Comparison of ENCODE assay signal across 8 cellular contexts in genomic region chr1:227729881-227730629, GRCh38. TPM values are rescaled to one million over a fixed set of nuclear protein-coding genes. Genes with fewer than 3 reads are reported as not detected.
A peak's percentile ranks its signal among the peaks of the same experiment; 100 is the strongest.
DNase-seq lines count a peak whose midpoint lies in the region; ATAC-seq, FAIRE-seq and TF ChIP-seq lines count a peak whose summit lies in the region.

No MANE protein-coding gene starts in this region.

- intact Hi-C loops in upper lobe of right lung (cut with DNase I) = no loop called here

- DNase-seq in AG20443 (ENCODE audit: low spot score) (peak; percentile 88), GM12891 (ENCODE audit: insufficient read length, low spot score) (peak; percentile 56), M059J (ENCODE audit: low read depth) (peak; percentile 58), endothelial cell (ENCODE audit: low spot score) (peak; percentile 68), midbrain (lab: John Stamatoyannopoulos, UW) (peak; percentile 32), upper lobe of right lung (no peak), NCI-H1105 (lab: John Stamatoyannopoulos, UW) (no peak)

- H3K27me3 Mint-ChIP-seq in endothelial cell (ENCODE audit: unreplicated experiment) = peaks cover 2% of the 10 kb centered on the region

- H3K27ac ChIP-seq in upper lobe of right lung = no peak overlapping the region

- TF ChIP-seq CTCF in WI38 (IDR thresholded peaks at IDR 0.05; ENCODE audit: low read depth, low read length) = peak; percentile 91
- peak; percentile 43 for TF ChIP-seq CTCF in endothelial cell (IDR thresholded peaks at IDR 0.05; ENCODE audit: unreplicated experiment)
- TF ChIP-seq CTCF in upper lobe of right lung (IDR thresholded peaks at IDR 0.05) = peak; percentile 69

- ATAC-seq in upper lobe of right lung = peak; percentile 4

- H3K4me3 Mint-ChIP-seq in endothelial cell (ENCODE audit: unreplicated experiment) = peak overlapping the region; percentile 62

- peaks cover 20% of the 10 kb centered on the region for H3K36me3 ChIP-seq in upper lobe of right lung

- H3K36me3 Mint-ChIP-seq in endothelial cell (ENCODE audit: low read depth, unreplicated experiment) = peaks cover 5% of the 10 kb centered on the region

- H3K4me1 ChIP-seq in upper lobe of right lung = peaks cover 32% of the 10 kb centered on the region

- H3K27ac Mint-ChIP-seq in endothelial cell (ENCODE audit: unreplicated experiment) = no peak overlapping the region

- H3K27me3 ChIP-seq in upper lobe of right lung = no peaks in the 10 kb centered on the region

- no peak overlapping the region for H3K4me3 ChIP-seq in WI38 (ENCODE audit: low read depth, low read length)
- H3K4me3 ChIP-seq in upper lobe of right lung = no peak overlapping the region

- no peaks in the 10 kb centered on the region for H3K9me3 ChIP-seq in upper lobe of right lung

- peaks cover 11% of the 10 kb centered on the region for H3K4me1 Mint-ChIP-seq in endothelial cell (ENCODE audit: unreplicated experiment)

- FAIRE-seq in GM12891 (lab: Jason Lieb, UNC) = no peak

- peak; percentile 28; the same call in 1 of the 2 replicates for TF ChIP-seq POLR2A in GM12891 (IDR thresholded peaks at IDR 0.05; ENCODE audit: low read depth, low read length)

- H3K9me3 Mint-ChIP-seq in endothelial cell (ENCODE audit: unreplicated experiment) = no peaks in the 10 kb centered on the region

TF ChIP-seq in GM12891, 5 proteins besides CTCF, POLR2A, EP300 and RAD21:
- TF ChIP-seq SPI1 (IDR thresholded peaks at IDR 0.05; ENCODE audit: low read depth, low read length) (no peak), POLR2AphosphoS5 (IDR thresholded peaks at IDR 0.05; ENCODE audit: low read depth, low read length) (0 out of 2 replicates have a peak, but pooled peaks have one; percentile 57), PAX5 (IDR thresholded peaks at IDR 0.05; ENCODE audit: insufficient read depth, low read length, severe bottlenecking) (peak; percentile 61)

RNA-seq across cellular contexts. Expression of gene JMJD4, which starts 5.0 kb away (rescaled TPM):
- 10.5 TPM for polyA plus RNA-seq in GM12891 (2012; ENCODE audit: low read depth, missing spikeins)
- total RNA-seq in M059J (2014; rRNA removed; shearing (Covaris generic)) = 14.7 and 18.8 TPM in 2 replicates
- 13.4 TPM for total RNA-seq in endothelial cell (ENCODE audit: unreplicated experiment)
- 15.1 TPM for total RNA-seq in upper lobe of right lung

RNA-seq across cellular contexts. Expression of gene SNAP47, which starts 5.2 kb away (rescaled TPM):
- polyA plus RNA-seq in GM12891 (2012; ENCODE audit: low read depth, missing spikeins) = 21.8 TPM
- total RNA-seq in M059J (2014; rRNA removed; shearing (Covaris generic)) = 53.3 and 65.6 TPM in 2 replicates
- total RNA-seq in endothelial cell (ENCODE audit: unreplicated experiment) (32.2 TPM), upper lobe of right lung (27.7 TPM)

Comparison
In these comparisons a context has a peak if more than half of its experiments do, and no peak if none do; other contexts are left out.
1. DNase-seq: peak in AG20443 (single experiment), GM12891 (single experiment), M059J (single experiment), endothelial cell (single experiment) and midbrain (single experiment); none in upper lobe of right lung (single experiment) and NCI-H1105 (single experiment).
2. Peak in every context shown above with its lines, with median percentiles within 50 percentile points of each other: CTCF ChIP-seq.